In genomic region chr4:184513802-184514120, GRCh38 we compare ENCODE assay signal across 11 cellular contexts. TPM values are rescaled to one million over a fixed set of nuclear protein-coding genes. Genes with fewer than 3 reads are reported as not detected.
DNase-seq lines count a peak whose midpoint lies in the region; ATAC-seq and TF ChIP-seq lines count a peak whose summit lies in the region.
"Had no signal": no experiment of that assay in that cellular context is flagged by ENCODE, and none has a peak within 500 bp of the region (broad histone marks: within the 10 kb centered on the region; RNA-seq: fewer than 3 reads in every experiment).

No MANE protein-coding gene starts in this region.

- H3K36me3 ChIP-seq in left lung = no peaks in the 10 kb centered on the region
- H3K36me3 ChIP-seq in gastroesophageal sphincter = no peaks in the 10 kb centered on the region

- TF ChIP-seq CTCF in left lung (IDR thresholded peaks at IDR 0.05) (no peak), progenitor cell of endocrine pancreas (IDR thresholded peaks at IDR 0.05; ENCODE audit: unreplicated experiment) (no peak), gastroesophageal sphincter (IDR thresholded peaks at IDR 0.05) (no peak)

- DNase-seq in MV-4-11 (lab: John Stamatoyannopoulos, UW) = peak; percentile 18
- no peak for DNase-seq in left lung
- no peak for DNase-seq in OCI-M1 (lab: John Stamatoyannopoulos, UW)
- DNase-seq in epidermal melanocyte (ENCODE audit: insufficient read length, low spot score) = no peak
- DNase-seq in progenitor cell of endocrine pancreas (ENCODE audit: low spot score, unreplicated experiment) = no peak
- DNase-seq: activated CD8-positive, alpha-beta memory T cell treated with anti-CD3 and anti-CD28 coated beads, Interleukin-2, amount 50 U/mL, for 4 hours had no signal

- peaks cover 9% of the 10 kb centered on the region for H3K27me3 Mint-ChIP-seq in progenitor cell of endocrine pancreas

- H3K9me3 Mint-ChIP-seq in progenitor cell of endocrine pancreas (ENCODE audit: low read depth) = peaks cover 16% of the 10 kb centered on the region

- no peak for TF ChIP-seq EP300 in gastroesophageal sphincter (IDR thresholded peaks at IDR 0.05)

- H3K27me3 ChIP-seq in left lung (no peaks in the 10 kb centered on the region), gastroesophageal sphincter (no peaks in the 10 kb centered on the region)
- H3K27me3 ChIP-seq: foreskin keratinocyte had no signal

- H3K27ac ChIP-seq in left lung (peak overlapping the region; percentile 67 to 79), gastroesophageal sphincter (peak overlapping the region in 2 of 4 donors; percentile 52 to 64)
- H3K27ac ChIP-seq: foreskin keratinocyte had no signal

- intact Hi-C loops in left lung (cut with DNase I) = no loop called here

- H3K4me1 Mint-ChIP-seq in progenitor cell of endocrine pancreas (ENCODE audit: low read depth) = peaks cover 2% of the 10 kb centered on the region

- H3K27ac Mint-ChIP-seq in progenitor cell of endocrine pancreas = no peak overlapping the region

- no peak overlapping the region for H3K4me3 Mint-ChIP-seq in progenitor cell of endocrine pancreas (ENCODE audit: low read depth)
- H3K4me3 Mint-ChIP-seq: neural crest cell had no signal

- H3K9me3 ChIP-seq in left lung (no peaks in the 10 kb centered on the region), gastroesophageal sphincter (no peaks in the 10 kb centered on the region)

- peaks cover 3% of the 10 kb centered on the region for H3K36me3 Mint-ChIP-seq in progenitor cell of endocrine pancreas (ENCODE audit: insufficient read depth)

- H3K4me3 ChIP-seq in left lung = no peak overlapping the region
- no peak overlapping the region for H3K4me3 ChIP-seq in gastroesophageal sphincter

- ATAC-seq in GM18498 (IDR thresholded peaks at IDR 0.05; ENCODE audit: unreplicated experiment) (peak; percentile 25), GM21529 (IDR thresholded peaks at IDR 0.05; ENCODE audit: unreplicated experiment) (peak; percentile 5), left lung (no peak), gastroesophageal sphincter (no peak)

- TF ChIP-seq POLR2A in gastroesophageal sphincter (IDR thresholded peaks at IDR 0.05) = no peak

- H3K4me1 ChIP-seq in left lung = peaks cover 8 to 37% of the 10 kb centered on the region in 2 donors
- H3K4me1 ChIP-seq in gastroesophageal sphincter = peaks cover 0 to 20% (median 4%) of the 10 kb centered on the region in 3 donors

- 35 to 60% methylated on average over 1 to 2 of the region's 2 CpGs for WGBS in gastroesophageal sphincter (ENCODE audit: low coverage in 1 of 2), 2 donors

RNA-seq across cellular contexts. Expression of gene IRF2, which starts 39.4 kb away (rescaled TPM):
- total RNA-seq in left lung (10 to 100 TPM; 32.8 to 50.2 TPM), progenitor cell of endocrine pancreas (14.3 and 19.1 TPM in 2 replicates), gastroesophageal sphincter (10 to 100 TPM; 34.1 to 41.7 (median 35.4) TPM)

Comparison
In these comparisons a context has a peak if more than half of its experiments do, and no peak if none do; other contexts are left out.
1. ATAC-seq: peak in GM18498 (single experiment) and GM21529 (single experiment); none in left lung (single experiment) and gastroesophageal sphincter (single experiment).